12 cellular contexts compared by ENCODE assay signal in genomic region chr3:139509631-139510030, GRCh38. TPM values are rescaled to one million over a fixed set of nuclear protein-coding genes. Genes with fewer than 3 reads are reported as not detected.
DNase-seq lines count a peak whose midpoint lies in the region; ATAC-seq lines count a peak whose summit lies in the region.
"Had no signal": no experiment of that assay in that cellular context is flagged by ENCODE, and none has a peak within 500 bp of the region (broad histone marks: within the 10 kb centered on the region; RNA-seq: fewer than 3 reads in every experiment).

No MANE protein-coding gene starts in this region.

- DNase-seq in NCI-H1694 treated with DMSO at 0.1 percent for 48 hours (lab: John Stamatoyannopoulos, UW) (peak; percentile 9), NCI-H1694 (lab: John Stamatoyannopoulos, UW) (no peak), DMS 273 (lab: John Stamatoyannopoulos, UW; ENCODE audit: unreplicated experiment) (peak; percentile 91), NCI-H524 (lab: John Stamatoyannopoulos, UW) (peak; percentile 56 to 91), myocyte (ENCODE audit: low read depth) (peak; percentile 31)
- DNase-seq in stimulated activated naive CD8-positive, alpha-beta T cell treated with anti-CD3 and anti-CD28 coated beads, Interleukin-15, Interleukin-2, amounts not matched to agents 100 U/mL and 50 U/mL, for 24 hours, result no peak
- DNase-seq: DMS79, H7 had no signal

- ATAC-seq in HG03520 (IDR thresholded peaks at IDR 0.05; ENCODE audit: unreplicated experiment), result no peak
- ATAC-seq in GM18519 (IDR thresholded peaks at IDR 0.05; ENCODE audit: low FRiP score, unreplicated experiment), result no peak
- ATAC-seq in stimulated activated naive CD8-positive, alpha-beta T cell treated with anti-CD3 and anti-CD28 coated beads, Interleukin-15, Interleukin-2, amounts not matched to agents 100 U/mL and 50 U/mL, for 24 hours, result no peak
- ATAC-seq: GM23338 had no signal

RNA-seq across cellular contexts. Expression of gene RBP1, which starts 29.9 kb away (rescaled TPM):
- 8.9 and 9.6 TPM in 2 replicates for total RNA-seq in myocyte
- 84.1 TPM for polyA plus RNA-seq in myocyte (2012)

RNA-seq across cellular contexts. Expression of gene RBP2, which starts 33.3 kb away (rescaled TPM):
- 0.78 and 0.94 TPM in 2 replicates for total RNA-seq in myocyte
- polyA plus RNA-seq in myocyte (2012), result not detected
- total RNA-seq: A673, GM23338, H7 had no signal
- polyA plus RNA-seq: GM23338 had no signal

Comparison
In these comparisons a context has a peak if more than half of its experiments do, and no peak if none do; other contexts are left out.
1. DNase-seq: peak in NCI-H1694 treated with DMSO at 0.1 percent for 48 hours (single experiment), DMS 273 (single experiment), NCI-H524 (2 of 2) and myocyte (single experiment); none in NCI-H1694 (single experiment) and stimulated activated naive CD8-positive, alpha-beta T cell treated with anti-CD3 and anti-CD28 coated beads, Interleukin-15, Interleukin-2, amounts not matched to agents 100 U/mL and 50 U/mL, for 24 hours (single experiment).